ENCODE assay signal across 1 cellular context in genomic region chr3:112124901-112125607, GRCh38.
TF ChIP-seq lines count a peak whose summit lies in the region.

No MANE protein-coding gene starts in this region.

TF ChIP-seq in GM23338, 12 proteins besides CTCF, POLR2A, EP300 and RAD21 (continued from another document):
- TF ChIP-seq, protein P1, sequence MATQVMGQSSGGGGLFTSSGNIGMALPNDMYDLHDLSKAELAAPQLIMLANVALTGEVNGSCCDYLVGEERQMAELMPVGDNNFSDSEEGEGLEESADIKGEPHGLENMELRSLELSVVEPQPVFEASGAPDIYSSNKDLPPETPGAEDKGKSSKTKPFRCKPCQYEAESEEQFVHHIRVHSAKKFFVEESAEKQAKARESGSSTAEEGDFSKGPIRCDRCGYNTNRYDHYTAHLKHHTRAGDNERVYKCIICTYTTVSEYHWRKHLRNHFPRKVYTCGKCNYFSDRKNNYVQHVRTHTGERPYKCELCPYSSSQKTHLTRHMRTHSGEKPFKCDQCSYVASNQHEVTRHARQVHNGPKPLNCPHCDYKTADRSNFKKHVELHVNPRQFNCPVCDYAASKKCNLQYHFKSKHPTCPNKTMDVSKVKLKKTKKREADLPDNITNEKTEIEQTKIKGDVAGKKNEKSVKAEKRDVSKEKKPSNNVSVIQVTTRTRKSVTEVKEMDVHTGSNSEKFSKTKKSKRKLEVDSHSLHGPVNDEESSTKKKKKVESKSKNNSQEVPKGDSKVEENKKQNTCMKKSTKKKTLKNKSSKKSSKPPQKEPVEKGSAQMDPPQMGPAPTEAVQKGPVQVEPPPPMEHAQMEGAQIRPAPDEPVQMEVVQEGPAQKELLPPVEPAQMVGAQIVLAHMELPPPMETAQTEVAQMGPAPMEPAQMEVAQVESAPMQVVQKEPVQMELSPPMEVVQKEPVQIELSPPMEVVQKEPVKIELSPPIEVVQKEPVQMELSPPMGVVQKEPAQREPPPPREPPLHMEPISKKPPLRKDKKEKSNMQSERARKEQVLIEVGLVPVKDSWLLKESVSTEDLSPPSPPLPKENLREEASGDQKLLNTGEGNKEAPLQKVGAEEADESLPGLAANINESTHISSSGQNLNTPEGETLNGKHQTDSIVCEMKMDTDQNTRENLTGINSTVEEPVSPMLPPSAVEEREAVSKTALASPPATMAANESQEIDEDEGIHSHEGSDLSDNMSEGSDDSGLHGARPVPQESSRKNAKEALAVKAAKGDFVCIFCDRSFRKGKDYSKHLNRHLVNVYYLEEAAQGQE (IDR thresholded peaks at IDR 0.05; ENCODE audit: unreplicated experiment), result no peak
- TF ChIP-seq JUNB (IDR thresholded peaks at IDR 0.05; ENCODE audit: unreplicated experiment) (no peak), NANOG (IDR thresholded peaks at IDR 0.05; ENCODE audit: borderline replicate concordance) (no peak)
